1 cellular context compared by ENCODE assay signal in genomic region chr5:178207917-178208280, GRCh38.
TF ChIP-seq lines count a peak whose summit lies in the region.

No MANE protein-coding gene starts in this region.

TF ChIP-seq in K562, 482 proteins besides CTCF, POLR2A, EP300 and RAD21:
- TF ChIP-seq, protein P1, sequence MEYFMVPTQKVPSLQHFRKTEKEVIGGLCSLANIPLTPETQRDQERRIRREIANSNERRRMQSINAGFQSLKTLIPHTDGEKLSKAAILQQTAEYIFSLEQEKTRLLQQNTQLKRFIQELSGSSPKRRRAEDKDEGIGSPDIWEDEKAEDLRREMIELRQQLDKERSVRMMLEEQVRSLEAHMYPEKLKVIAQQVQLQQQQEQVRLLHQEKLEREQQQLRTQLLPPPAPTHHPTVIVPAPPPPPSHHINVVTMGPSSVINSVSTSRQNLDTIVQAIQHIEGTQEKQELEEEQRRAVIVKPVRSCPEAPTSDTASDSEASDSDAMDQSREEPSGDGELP (CRISPR knock-in tag; IDR thresholded peaks at IDR 0.05; ENCODE audit: borderline replicate concordance) = no peak
- TF ChIP-seq, protein P2, sequence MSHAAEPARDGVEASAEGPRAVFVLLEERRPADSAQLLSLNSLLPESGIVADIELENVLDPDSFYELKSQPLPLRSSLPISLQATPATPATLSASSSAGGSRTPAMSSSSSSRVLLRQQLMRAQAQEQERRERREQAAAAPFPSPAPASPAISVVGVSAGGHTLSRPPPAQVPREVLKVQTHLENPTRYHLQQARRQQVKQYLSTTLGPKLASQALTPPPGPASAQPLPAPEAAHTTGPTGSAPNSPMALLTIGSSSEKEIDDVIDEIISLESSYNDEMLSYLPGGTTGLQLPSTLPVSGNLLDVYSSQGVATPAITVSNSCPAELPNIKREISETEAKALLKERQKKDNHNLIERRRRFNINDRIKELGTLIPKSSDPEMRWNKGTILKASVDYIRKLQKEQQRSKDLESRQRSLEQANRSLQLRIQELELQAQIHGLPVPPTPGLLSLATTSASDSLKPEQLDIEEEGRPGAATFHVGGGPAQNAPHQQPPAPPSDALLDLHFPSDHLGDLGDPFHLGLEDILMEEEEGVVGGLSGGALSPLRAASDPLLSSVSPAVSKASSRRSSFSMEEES (CRISPR knock-in tag; IDR thresholded peaks at IDR 0.05) = no peak
- TF ChIP-seq TBL1XR1 (IDR thresholded peaks at IDR 0.05; ENCODE audit: low read length in 2 of 2) (no peak), SUPT5H (IDR thresholded peaks at IDR 0.05) (peak; percentile 33), ZBED1 (IDR thresholded peaks at IDR 0.05) (0 out of 2 replicates have a peak, but pooled peaks have one; percentile 3), TCF15 (CRISPR knock-in tag; IDR thresholded peaks at IDR 0.05) (no peak), POLR2AphosphoS5 (IDR thresholded peaks at IDR 0.05; ENCODE audit: control insufficient read depth, insufficient read depth, low read depth, low read length) (peak; percentile 10; the same call in 1 of the 2 replicates)
